Comparison of ENCODE assay signal across 16 cellular contexts in genomic region chr12:30970559-30971202, GRCh38. TPM values are rescaled to one million over a fixed set of nuclear protein-coding genes. Genes with fewer than 3 reads are reported as not detected.
DNase-seq lines count a peak whose midpoint lies in the region; ATAC-seq, FAIRE-seq and TF ChIP-seq lines count a peak whose summit lies in the region.
"Had no signal": no experiment of that assay in that cellular context is flagged by ENCODE, and none has a peak within 500 bp of the region (broad histone marks: within the 10 kb centered on the region; RNA-seq: fewer than 3 reads in every experiment).

No MANE protein-coding gene starts in this region.

- H2BK120ac ChIP-seq in trophoblast cell (ENCODE audit: insufficient read depth, low read length, poor library complexity) = no peak overlapping the region

- no peak overlapping the region for H4K91ac ChIP-seq in trophoblast cell (ENCODE audit: low read depth, low read length)

- no CpG with 5 or more reads among the region's 7 CpGs for WGBS in trophoblast cell (ENCODE audit: extremely low coverage, insufficient coverage, insufficient read length)

- no peak overlapping the region for H2AFZ ChIP-seq in trophoblast cell (ENCODE audit: insufficient read depth, low read length, poor library complexity)

- H3K79me1 ChIP-seq in trophoblast cell (ENCODE audit: low read length) = no peaks in the 10 kb centered on the region

- H2AK5ac ChIP-seq in trophoblast cell (ENCODE audit: low read length) = no peak overlapping the region

- H4K12ac ChIP-seq in trophoblast cell (ENCODE audit: low read depth, low read length) = no peak overlapping the region

- H3K4me3 ChIP-seq in H7 (ENCODE audit: insufficient read depth, low read depth, low read length) (no peak overlapping the region), trophoblast cell (ENCODE audit: low read depth, low read length) (no peak overlapping the region), vagina (no peak overlapping the region)
- H3K4me3 ChIP-seq: thoracic aorta had no signal

- peak overlapping the region; percentile 15 for H3K4me2 ChIP-seq in trophoblast cell (ENCODE audit: low read length)

- intact Hi-C loops in vagina (cut with DNase I) = no loop called here

- no peak overlapping the region for H2BK12ac ChIP-seq in trophoblast cell (ENCODE audit: low read length)

- H3K27me3 ChIP-seq in H7 (ENCODE audit: control insufficient read depth, insufficient read depth, low read length) (peaks cover 1% of the 10 kb centered on the region), trophoblast cell (ENCODE audit: insufficient read depth, low read length) (no peaks in the 10 kb centered on the region), vagina (no peaks in the 10 kb centered on the region)

- no peaks in the 10 kb centered on the region for H3K79me2 ChIP-seq in trophoblast cell (ENCODE audit: control insufficient read depth, insufficient read depth, low read length, poor library complexity)

- H3K9ac ChIP-seq in trophoblast cell (ENCODE audit: low read length) = no peak overlapping the region

- no peak overlapping the region for H3K14ac ChIP-seq in trophoblast cell (ENCODE audit: low read length)

- H3K4me1 ChIP-seq in trophoblast cell (ENCODE audit: control insufficient read depth in 1 of 2, insufficient read depth in 2 of 2, low read length in 2 of 2) (peaks cover 12 to 15% of the 10 kb centered on the region in 2 experiments), vagina (peaks cover 17% of the 10 kb centered on the region)

- H3K23ac ChIP-seq in trophoblast cell (ENCODE audit: low read length) = no peak overlapping the region

- H3K36me3 ChIP-seq in H7 (replicated peaks; ENCODE audit: control insufficient read depth, insufficient read depth, low read length) (no peaks in the 10 kb centered on the region), trophoblast cell (ENCODE audit: control insufficient read depth in 1 of 2, insufficient read depth in 2 of 2, low read length in 2 of 2) (no peaks in the 10 kb centered on the region), vagina (no peaks in the 10 kb centered on the region)
- H3K36me3 ChIP-seq: thoracic aorta had no signal

- H3K9me3 ChIP-seq in trophoblast cell (ENCODE audit: insufficient read depth, low read depth, low read length) (no peaks in the 10 kb centered on the region), vagina (no peaks in the 10 kb centered on the region)
- H3K9me3 ChIP-seq: thoracic aorta had no signal

- no peak for ATAC-seq in HG03378 (IDR thresholded peaks at IDR 0.05; ENCODE audit: unreplicated experiment)
- ATAC-seq: activated CD8-positive, alpha-beta memory T cell treated with anti-CD3 and anti-CD28 coated beads, Interleukin-2, amount 10 ng/mL, durations not matched to agents 7 days and 5 days; natural killer cell treated with Interleukin-12 subunit alpha and Interleukin-12 subunit beta and Interleukin-15 and Interleukin-18, amount 100 ng/mL, for 72 hours had no signal

- DNase-seq in H7 = peak; percentile 64
- DNase-seq in NCI-H82 (lab: John Stamatoyannopoulos, UW) = peak; percentile 90
- peak; percentile 18 for DNase-seq in fibroblast of the conjunctiva (ENCODE audit: low read depth)
- DNase-seq in trophoblast cell = peak; percentile 64 to 79
- DNase-seq in DMS153 (lab: John Stamatoyannopoulos, UW) = no peak
- DNase-seq in HTR-8/SVneo (ENCODE audit: insufficient read length, low spot score) = no peak
- DNase-seq in vagina (ENCODE audit: extremely low spot score in 2 of 2) = no peak
- DNase-seq: activated CD8-positive, alpha-beta memory T cell treated with anti-CD3 and anti-CD28 coated beads, Interleukin-2, amount 10 ng/mL, durations not matched to agents 7 days and 5 days; activated naive CD8-positive, alpha-beta T cell treated with anti-CD3 and anti-CD28 coated beads, Interleukin-2, amount 10 ng/mL, durations not matched to agents 7 days and 5 days; MM.1S; NK-92 treated with Interleukin-12 subunit alpha and Interleukin-12 subunit beta, amount 100 ng/mL, for 24 hours had no signal

- no peak overlapping the region for H3K27ac ChIP-seq in trophoblast cell (ENCODE audit: low read depth, low read length)
- H3K27ac ChIP-seq in vagina = no peak overlapping the region
- H3K27ac ChIP-seq: HL-60, thoracic aorta had no signal

- no peak overlapping the region for H3K4ac ChIP-seq in trophoblast cell (ENCODE audit: low read depth, low read length)

- H4K8ac ChIP-seq in trophoblast cell (ENCODE audit: low read depth, low read length) = no peak overlapping the region

- TF ChIP-seq CTCF in vagina (IDR thresholded peaks at IDR 0.05) = no peak

- no peak overlapping the region for H2BK5ac ChIP-seq in trophoblast cell (ENCODE audit: low read depth, low read length, poor library complexity)

- no peak for FAIRE-seq in HTR-8/SVneo (lab: Jason Lieb, UNC)

- TF ChIP-seq POLR2A in vagina (IDR thresholded peaks at IDR 0.05) = no peak

- H3K18ac ChIP-seq in trophoblast cell (ENCODE audit: low read length) = no peak overlapping the region

RNA-seq across cellular contexts. Expression of gene TSPAN11, which starts 44.1 kb away (rescaled TPM):
- total RNA-seq in H7 (2014; rRNA removed; shearing (Covaris generic)) = 0.42 and 0.67 TPM in 2 replicates
- polyA plus RNA-seq in trophoblast cell (2013) = 1.1 TPM in 2 replicates
- total RNA-seq in vagina = 2.5 TPM
- total RNA-seq: activated CD8-positive, alpha-beta memory T cell treated with anti-CD3 and anti-CD28 coated beads, Interleukin-2, amount 10 ng/mL, durations not matched to agents 7 days and 5 days; activated naive CD8-positive, alpha-beta T cell treated with anti-CD3 and anti-CD28 coated beads, Interleukin-2, amount 10 ng/mL, durations not matched to agents 7 days and 5 days; natural killer cell treated with Interleukin-12 subunit alpha and Interleukin-12 subunit beta and Interleukin-15 and Interleukin-18, amount 100 ng/mL, for 72 hours; SK-MEL-5 had no signal

Comparison
In these comparisons a context has a peak if more than half of its experiments do, and no peak if none do; other contexts are left out.
1. DNase-seq: peak in H7 (single experiment), NCI-H82 (single experiment), fibroblast of the conjunctiva (single experiment) and trophoblast cell (2 of 2); none in DMS153 (single experiment), HTR-8/SVneo (single experiment) and vagina (0 of 2).